In the genomic region with DNA sequence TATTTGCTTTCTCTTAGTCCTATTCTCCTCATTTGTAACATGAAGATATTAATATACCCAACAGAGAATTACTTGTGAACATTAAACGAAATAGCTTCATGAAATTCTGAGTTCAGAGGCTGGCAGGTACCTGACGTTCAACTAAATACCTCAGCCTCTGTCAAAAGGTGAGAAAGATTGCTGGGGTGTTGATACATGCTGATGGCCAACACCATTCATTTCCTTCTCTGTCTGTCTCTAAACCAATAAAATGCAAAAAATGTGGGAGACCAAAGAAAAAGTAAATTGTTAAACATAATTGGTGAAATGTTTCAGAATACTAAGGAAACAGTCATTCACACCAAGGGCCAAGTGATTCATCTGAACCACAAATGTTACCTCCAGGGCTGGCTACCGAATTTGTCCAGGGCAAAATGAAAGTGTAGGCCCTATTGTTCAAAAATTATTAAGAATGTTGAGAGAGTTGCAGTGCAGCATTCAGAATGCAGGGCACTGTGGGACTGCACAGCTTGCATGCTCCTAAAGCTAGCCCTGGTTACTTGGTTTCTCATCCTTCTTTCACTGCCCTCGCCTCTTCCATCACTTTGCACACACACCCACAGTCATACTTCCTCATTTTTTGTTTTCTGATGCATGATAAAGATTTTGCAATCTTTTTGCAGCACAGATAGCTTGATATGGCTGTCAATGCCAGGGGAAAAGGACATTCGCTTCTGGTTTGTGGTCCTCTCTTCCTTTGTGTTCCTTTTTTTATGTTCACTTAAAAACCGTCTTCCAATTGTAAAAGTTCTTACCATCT, we compare ENCODE assay signal across 1 cellular context.
TF ChIP-seq lines count a peak whose summit lies in the region.

No MANE protein-coding gene starts in this region.

TF ChIP-seq in GM12878, 131 proteins besides CTCF, POLR2A, EP300 and RAD21 (continued from another document):
- TF ChIP-seq RFX5 (IDR thresholded peaks at IDR 0.05; ENCODE audit: low read depth, low read length) (no peak), GATAD2B (conservative IDR thresholded peaks at IDR 0.05; ENCODE audit: low read depth) (no peak), MEF2A (IDR thresholded peaks at IDR 0.05; ENCODE audit: insufficient read depth, low read depth, low read length) (no peak)
